Comparison of ENCODE assay signal across 9 cellular contexts in the genomic region with DNA sequence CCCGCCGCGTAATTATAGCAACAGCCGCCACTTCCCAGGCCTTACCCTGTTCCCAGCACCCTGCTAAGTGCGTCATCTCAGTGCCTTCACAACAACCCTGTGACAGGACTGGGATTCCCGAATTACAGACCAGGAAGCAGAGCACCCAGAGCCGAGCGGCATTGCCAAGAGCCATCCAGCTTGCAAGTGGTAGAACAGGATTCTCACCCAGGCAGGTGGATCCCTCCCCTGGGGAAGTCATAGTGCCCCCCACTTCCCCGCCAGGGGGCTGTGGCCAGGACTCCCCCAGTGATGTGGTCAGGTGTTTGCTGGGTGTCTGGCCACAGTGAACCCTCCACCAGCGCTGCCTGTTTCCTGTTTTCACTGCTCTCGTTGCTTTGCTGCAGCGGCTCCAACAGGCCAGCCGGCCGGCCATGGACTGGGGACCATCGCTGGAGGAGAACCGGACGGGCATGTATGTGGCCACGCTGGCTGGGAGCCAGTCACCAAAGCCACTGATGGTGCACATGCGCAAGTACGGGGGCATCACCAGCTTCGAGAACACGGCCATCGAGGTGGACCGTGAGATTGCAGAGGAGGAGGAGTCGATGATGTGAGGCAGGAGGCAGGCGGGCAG. TPM values are rescaled to one million over a fixed set of nuclear protein-coding genes. Genes with fewer than 3 reads are reported as not detected.
A peak's percentile ranks its signal among the peaks of the same experiment; 100 is the strongest.
DNase-seq lines count a peak whose midpoint lies in the region; TF ChIP-seq lines count a peak whose summit lies in the region.
"Had no signal": no experiment of that assay in that cellular context is flagged by ENCODE, and none has a peak within 500 bp of the region (broad histone marks: within the 10 kb centered on the region; RNA-seq: fewer than 3 reads in every experiment).

No MANE protein-coding gene starts in this region.

- H3K4me2 ChIP-seq in trophoblast cell (ENCODE audit: low read length), result no peak overlapping the region

- peak overlapping the region in 3 of 4 donors; percentile 3 to 82 (median 75) for H3K27ac ChIP-seq in Peyer's patch
- H3K27ac ChIP-seq in coronary artery, result peak overlapping the region; percentile 75 to 82
- no peak overlapping the region for H3K27ac ChIP-seq in trophoblast cell (ENCODE audit: low read depth, low read length)
- H3K27ac ChIP-seq in dorsolateral prefrontal cortex, result peak overlapping the region in 18 of 59 donors; percentile 5 to 70 (median 29)

- no peak overlapping the region for H2AK5ac ChIP-seq in trophoblast cell (ENCODE audit: low read length)

- no CpG with 5 or more reads among the region's 26 CpGs for WGBS in trophoblast cell (ENCODE audit: extremely low coverage, insufficient coverage, insufficient read length)

- H3K4me1 ChIP-seq in Peyer's patch (peaks cover 0 to 41% (median 5%) of the 10 kb centered on the region in 4 donors), trophoblast cell (ENCODE audit: control insufficient read depth in 1 of 2, insufficient read depth in 2 of 2, low read length in 2 of 2) (peaks cover 4 to 9% of the 10 kb centered on the region in 2 experiments)

- no peak overlapping the region for H4K8ac ChIP-seq in trophoblast cell (ENCODE audit: low read depth, low read length)

- peak in 1 of 2 donors; percentile 41 for TF ChIP-seq POLR2A in Peyer's patch (IDR thresholded peaks at IDR 0.05)

- H3K79me1 ChIP-seq in trophoblast cell (ENCODE audit: low read length), result no peaks in the 10 kb centered on the region

- H3K36me3 ChIP-seq in Peyer's patch, result no peaks in the 10 kb centered on the region
- H3K36me3 ChIP-seq in trophoblast cell (ENCODE audit: control insufficient read depth in 1 of 2, insufficient read depth in 2 of 2, low read length in 2 of 2), result no peaks in the 10 kb centered on the region

- H2BK5ac ChIP-seq in trophoblast cell (ENCODE audit: low read depth, low read length, poor library complexity), result no peak overlapping the region

- no peak overlapping the region for H2BK12ac ChIP-seq in trophoblast cell (ENCODE audit: low read length)

- intact Hi-C loops in dorsolateral prefrontal cortex (cut with DNase I), result no loop called here

- H3K4me3 ChIP-seq in Peyer's patch (peak overlapping the region in 3 of 4 donors; percentile 14 to 27 (median 15)), coronary artery (peak overlapping the region; percentile 60), trophoblast cell (ENCODE audit: low read depth, low read length) (no peak overlapping the region), dorsolateral prefrontal cortex (peak overlapping the region in 5 of 59 donors; percentile 4 to 22 (median 15))

- no peak overlapping the region for H3K14ac ChIP-seq in trophoblast cell (ENCODE audit: low read length)

- TF ChIP-seq CTCF in Peyer's patch (IDR thresholded peaks at IDR 0.05) (no peak), coronary artery (IDR thresholded peaks at IDR 0.05) (no peak), dorsolateral prefrontal cortex (IDR thresholded peaks at IDR 0.05 in 54 of 56, conservative IDR thresholded peaks at IDR 0.05 in 2 of 56; ENCODE audit: low read depth in 1 of 56, partially characterized antibody in 56 of 56) (no peak)

- no peaks in the 10 kb centered on the region for H3K79me2 ChIP-seq in trophoblast cell (ENCODE audit: control insufficient read depth, insufficient read depth, low read length, poor library complexity)

- H3K23ac ChIP-seq in trophoblast cell (ENCODE audit: low read length), result no peak overlapping the region

- no peak overlapping the region for H3K4ac ChIP-seq in trophoblast cell (ENCODE audit: low read depth, low read length)

- no peak overlapping the region for H2AFZ ChIP-seq in trophoblast cell (ENCODE audit: insufficient read depth, low read length, poor library complexity)

- H3K27me3 ChIP-seq in Peyer's patch (no peaks in the 10 kb centered on the region), trophoblast cell (ENCODE audit: insufficient read depth, low read length) (no peaks in the 10 kb centered on the region), dorsolateral prefrontal cortex (no peaks in the 10 kb centered on the region)

- H2BK120ac ChIP-seq in trophoblast cell (ENCODE audit: insufficient read depth, low read length, poor library complexity), result no peak overlapping the region

- no peak overlapping the region for H4K12ac ChIP-seq in trophoblast cell (ENCODE audit: low read depth, low read length)

- no peak overlapping the region for H3K9ac ChIP-seq in trophoblast cell (ENCODE audit: low read length)

- H3K9me3 ChIP-seq in Peyer's patch (no peaks in the 10 kb centered on the region), trophoblast cell (ENCODE audit: insufficient read depth, low read depth, low read length) (peaks cover 1% of the 10 kb centered on the region)

- DNase-seq in ELR (ENCODE audit: low read depth) (peak; percentile 67), Peyer's patch (peak; percentile 17 to 83 (median 74)), coronary artery (ENCODE audit: low spot score) (peak; percentile 93), trophoblast cell (peak; percentile 25 to 52), H4 (ENCODE audit: low spot score) (no peak), dorsolateral prefrontal cortex (no peak), AG08396 (ENCODE audit: low spot score) (no peak), NCI-H510A treated with DMSO at 0.1 percent for 48 hours (lab: John Stamatoyannopoulos, UW) (no peak)

- H3K18ac ChIP-seq in trophoblast cell (ENCODE audit: low read length), result no peak overlapping the region

- H4K91ac ChIP-seq in trophoblast cell (ENCODE audit: low read depth, low read length), result no peak overlapping the region

RNA-seq across cellular contexts. Expression of gene SLC6A7, which starts 19.3 kb away (rescaled TPM):
- total RNA-seq in Peyer's patch, result 10 to 100 TPM; 12.3 to 41.6 (median 19.9) TPM
- 0.01 and 0.03 TPM in 2 replicates for polyA plus RNA-seq in trophoblast cell (2013)
- total RNA-seq in H4 (2014; rRNA removed; shearing (Covaris generic)), result not detected in 2 replicates
- 10 to 100 TPM; 11.5 to 82.1 (median 47.8) TPM for total RNA-seq in dorsolateral prefrontal cortex

RNA-seq across cellular contexts. Expression of gene CDX1, which starts 42.5 kb away (rescaled TPM):
- total RNA-seq in Peyer's patch, result 100 to 1,000 TPM; 177 to 429 (median 370) TPM
- polyA plus RNA-seq in trophoblast cell (2013), result 9.7 and 11.3 TPM in 2 replicates
- total RNA-seq in H4 (2014; rRNA removed; shearing (Covaris generic)), result not detected in 2 replicates
- total RNA-seq in dorsolateral prefrontal cortex, result under 1 TPM in 33 of 120 experiments, not detected in 87; 0.23 to 0.90 (median 0.48) TPM
- total RNA-seq: frontal cortex had no signal

RNA-seq across cellular contexts. Expression of gene PDGFRB, which starts 53.5 kb away (rescaled TPM):
- total RNA-seq in Peyer's patch (10 to 100 TPM; 17.5 to 87.5 (median 31.2) TPM), dorsolateral prefrontal cortex (100 to 1,000 TPM in 13 of 120 experiments, 10 to 100 TPM in 107; 34.7 to 209 (median 68.0) TPM)
- 91.3 and 93.4 TPM in 2 replicates for polyA plus RNA-seq in trophoblast cell (2013)
- 21.6 and 30.1 TPM in 2 replicates for total RNA-seq in H4 (2014; rRNA removed; shearing (Covaris generic))

Comparison
In these comparisons a context has a peak if more than half of its experiments do, and no peak if none do; other contexts are left out.
1. DNase-seq: peak in ELR (single experiment), Peyer's patch (3 of 3), coronary artery (single experiment) and trophoblast cell (2 of 2); none in H4 (single experiment), dorsolateral prefrontal cortex (0 of 10), AG08396 (single experiment) and NCI-H510A treated with DMSO at 0.1 percent for 48 hours (single experiment).
2. RNA of gene SLC6A7, which starts 19.3 kb away (total RNA-seq): 11.5 to 82.1 TPM in dorsolateral prefrontal cortex and 12.3 to 41.6 TPM in Peyer's patch; not detected in H4; every median in the first group is over 10 times any median in the second.
3. RNA of gene CDX1, which starts 42.5 kb away (total RNA-seq): 177 to 429 TPM in Peyer's patch; 0.23 to 0.90 TPM in dorsolateral prefrontal cortex and not detected in H4; every median in the first group is over 10 times any median in the second.